Comparison of ENCODE assay signal across 17 cellular contexts in the genomic region with DNA sequence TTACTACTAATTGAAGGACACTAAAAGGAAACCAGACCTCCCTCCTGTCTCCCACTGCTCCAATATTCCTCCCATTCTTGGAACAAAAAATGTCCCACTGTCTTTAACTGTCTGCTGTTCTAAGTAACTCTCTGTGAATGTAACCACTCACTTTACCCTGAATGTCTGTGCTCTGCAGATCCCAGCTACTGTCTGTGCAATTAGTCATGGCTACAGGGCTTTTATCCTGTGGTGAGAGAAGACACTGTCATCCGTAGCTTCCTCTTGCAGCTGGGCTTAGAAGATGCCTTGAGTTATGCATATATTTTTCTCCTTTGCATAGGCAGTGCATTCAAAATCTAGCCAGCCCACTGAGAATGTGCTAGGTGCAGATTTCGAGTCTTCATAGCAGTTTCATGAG.
"Had no signal": no experiment of that assay in that cellular context is flagged by ENCODE, and none has a peak within 500 bp of the region (broad histone marks: within the 10 kb centered on the region; RNA-seq: fewer than 3 reads in every experiment).

No MANE protein-coding gene starts in this region.

- DNase-seq: activated CD4-positive, alpha-beta T cell treated with anti-CD3 and anti-CD28 coated beads for 36 hours; activated CD4-positive, alpha-beta T cell treated with anti-CD3 and anti-CD28 coated beads, Interleukin-2, amount 50 U/mL, for 48 hours; activated naive CD4-positive, alpha-beta T cell; activated naive CD8-positive, alpha-beta T cell treated with anti-CD3 and anti-CD28 coated beads for 36 hours; amniotic stem cell; dermis blood vessel endothelial cell; hypothalamus; kidney; stimulated activated CD4-positive, alpha-beta T cell treated with anti-CD3 and anti-CD28 coated beads, Interleukin-2, amount 100 ng/mL, for 24 hours; stimulated activated naive CD4-positive, alpha-beta T cell treated with Interleukin-2 at 50 U/mL for 16 hours; thyroid gland had no signal

- ATAC-seq: activated CD4-positive, alpha-beta T cell treated with anti-CD3 and anti-CD28 coated beads for 36 hours; activated T-helper 17 cell treated with anti-CD3 and anti-CD28 coated beads, Interleukin-2, amount 50 U/mL, for 72 hours; left lobe of liver had no signal

- H3K4me1 ChIP-seq: right atrium auricular region had no signal

- FAIRE-seq: frontal cortex, kidney, TTC549 had no signal

- H3K4me3 ChIP-seq: cardiac muscle cell, right atrium auricular region, thyroid gland had no signal

- H3K27ac ChIP-seq: cardiac muscle cell, right atrium auricular region, thyroid gland had no signal

- H3K9me3 ChIP-seq: right atrium auricular region, thyroid gland had no signal

- H3K36me3 ChIP-seq: cardiac muscle cell, right atrium auricular region, thyroid gland had no signal

- H3K27me3 ChIP-seq: cardiac muscle cell, right atrium auricular region, thyroid gland had no signal
